Comparison of ENCODE assay signal across 7 cellular contexts in the genomic region with DNA sequence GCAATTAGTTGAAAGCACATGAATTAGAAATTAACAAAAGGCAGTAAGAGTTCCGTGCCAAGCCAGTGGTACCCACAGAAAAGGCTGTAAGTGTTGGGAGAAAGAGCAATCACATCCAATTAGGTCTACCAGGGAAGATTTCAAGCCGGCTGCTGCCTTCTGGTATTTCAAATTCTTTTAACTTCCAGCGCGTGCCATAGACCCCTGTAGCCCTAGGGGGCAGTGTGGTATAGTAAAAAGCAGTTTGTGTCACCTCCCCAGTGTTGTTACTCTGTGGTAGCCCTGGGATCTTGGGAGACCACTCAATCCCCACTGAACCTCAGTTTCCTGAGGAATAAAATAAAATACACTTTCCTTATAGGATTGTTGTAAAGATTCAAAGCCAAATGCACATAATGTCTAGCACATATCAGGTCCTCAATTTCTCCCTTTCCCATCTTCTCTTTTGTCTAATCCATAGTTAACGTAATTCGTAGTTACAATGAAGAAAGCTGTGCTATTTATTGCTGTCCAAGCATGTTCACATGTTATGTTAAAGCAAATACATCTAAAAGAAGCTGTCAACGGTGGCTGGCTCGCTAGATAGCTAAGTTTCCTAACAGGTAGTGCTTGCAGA.
A peak's percentile ranks its signal among the peaks of the same experiment; 100 is the strongest.
DNase-seq lines count a peak whose midpoint lies in the region; ATAC-seq, FAIRE-seq and TF ChIP-seq lines count a peak whose summit lies in the region.

No MANE protein-coding gene starts in this region.

- peak; percentile 53 for DNase-seq in GM03348 (ENCODE audit: low spot score)
- peak in 1 of 2 experiments; percentile 68 for DNase-seq in HL-60 (ENCODE audit: low read depth in 1 of 2, low spot score in 1 of 2)
- peak; percentile 9 for DNase-seq in RCC 7860 (ENCODE audit: low spot score)
- peak; percentile 10 for DNase-seq in fibroblast of villous mesenchyme (ENCODE audit: low read depth)
- peak; percentile 35 for DNase-seq in stimulated activated CD8-positive, alpha-beta memory T cell treated with anti-CD3 and anti-CD28 coated beads, Interleukin-4, amount 100 ng/mL, for 48 hours

- H3K27ac ChIP-seq in HL-60 (replicated peaks): no peak overlapping the region

- ATAC-seq in GM19395 (IDR thresholded peaks at IDR 0.05; ENCODE audit: unreplicated experiment) (peak; percentile 70), HG02840 (IDR thresholded peaks at IDR 0.05; ENCODE audit: low FRiP score, unreplicated experiment) (no peak)

- H3K27me3 ChIP-seq in HL-60 (ENCODE audit: insufficient read depth, poor library complexity, severe bottlenecking): no peaks in the 10 kb centered on the region

- FAIRE-seq in RCC 7860 (lab: Jason Lieb, UNC): no peak

- TF ChIP-seq CTCF in HL-60 (IDR thresholded peaks at IDR 0.05; ENCODE audit: insufficient read depth, low read length): peak; percentile 57
- TF ChIP-seq CTCF in fibroblast of villous mesenchyme (IDR thresholded peaks at IDR 0.05; ENCODE audit: insufficient read depth, low read depth, low read length): peak; percentile 54

- H3K4me3 ChIP-seq in HL-60 (replicated peaks; ENCODE audit: insufficient read depth, low read length) (no peak overlapping the region), fibroblast of villous mesenchyme (ENCODE audit: low read depth, low read length) (no peak overlapping the region)
